1 cellular context compared by ENCODE assay signal in the genomic region with DNA sequence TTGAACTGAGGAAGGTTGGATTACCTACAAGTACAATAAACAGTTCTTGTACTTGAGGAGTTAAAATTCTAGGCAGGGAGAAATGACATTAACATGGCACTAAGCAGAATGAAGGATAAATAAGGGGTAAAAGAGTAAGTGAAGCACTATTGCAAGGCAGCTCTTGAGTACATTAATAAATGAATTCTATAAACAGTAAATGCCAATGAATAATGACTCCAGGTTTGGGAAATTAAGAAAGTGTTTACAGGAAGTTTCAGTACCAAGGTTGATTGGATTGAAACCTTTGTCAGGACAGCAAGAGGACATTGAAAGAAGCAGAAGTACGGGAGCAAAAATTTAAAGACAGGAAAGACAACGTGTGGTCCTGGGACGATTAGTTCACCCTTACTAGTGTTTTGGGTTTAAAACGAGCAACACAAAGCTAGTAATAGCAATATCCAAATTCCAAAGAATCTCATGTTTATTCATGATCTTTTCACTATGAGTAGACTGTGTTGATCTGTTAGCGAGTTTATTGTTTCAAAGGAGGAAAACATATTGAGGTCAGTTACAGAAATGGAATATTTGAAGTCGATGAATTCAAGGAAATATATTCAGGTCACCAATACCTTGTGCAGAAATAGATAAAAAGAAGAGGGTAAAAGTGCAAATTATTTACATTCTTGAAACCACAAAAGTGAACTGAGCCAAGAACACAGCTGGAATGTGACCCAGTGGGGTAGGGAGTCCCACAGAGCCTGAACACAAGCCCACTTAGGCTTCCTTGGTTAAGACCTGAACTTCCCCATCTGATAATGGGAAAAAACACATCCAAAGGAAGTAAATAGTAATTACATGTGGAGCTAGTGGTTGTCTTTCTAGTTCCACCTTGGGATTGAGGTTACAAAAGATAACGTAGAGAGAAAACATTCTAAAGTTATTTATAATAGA.
TF ChIP-seq lines count a peak whose summit lies in the region.

No MANE protein-coding gene starts in this region.

TF ChIP-seq in IMR-90, 13 proteins besides CTCF, POLR2A, EP300 and RAD21:
- no peak for TF ChIP-seq MAZ (IDR thresholded peaks at IDR 0.05; ENCODE audit: borderline replicate concordance, low read depth, low read length)
- TF ChIP-seq, protein P1, sequence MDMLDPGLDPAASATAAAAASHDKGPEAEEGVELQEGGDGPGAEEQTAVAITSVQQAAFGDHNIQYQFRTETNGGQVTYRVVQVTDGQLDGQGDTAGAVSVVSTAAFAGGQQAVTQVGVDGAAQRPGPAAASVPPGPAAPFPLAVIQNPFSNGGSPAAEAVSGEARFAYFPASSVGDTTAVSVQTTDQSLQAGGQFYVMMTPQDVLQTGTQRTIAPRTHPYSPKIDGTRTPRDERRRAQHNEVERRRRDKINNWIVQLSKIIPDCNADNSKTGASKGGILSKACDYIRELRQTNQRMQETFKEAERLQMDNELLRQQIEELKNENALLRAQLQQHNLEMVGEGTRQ (IDR thresholded peaks at IDR 0.05; ENCODE audit: low read depth, low read length) = no peak
- TF ChIP-seq NFE2L2 (IDR thresholded peaks at IDR 0.05; ENCODE audit: low read depth, low read length) = no peak
- no peak for TF ChIP-seq MAFK (IDR thresholded peaks at IDR 0.05; ENCODE audit: low read depth, low read length)
- no peak for TF ChIP-seq RFX5 (IDR thresholded peaks at IDR 0.05; ENCODE audit: low read depth, low read length)
- no peak for TF ChIP-seq CEBPB (IDR thresholded peaks at IDR 0.05; ENCODE audit: low read depth, low read length)
- no peak for TF ChIP-seq BHLHE40 (IDR thresholded peaks at IDR 0.05; ENCODE audit: low read depth, low read length)
- no peak for TF ChIP-seq CHD1 (IDR thresholded peaks at IDR 0.05; ENCODE audit: low read depth, low read length)
- TF ChIP-seq, protein P2, sequence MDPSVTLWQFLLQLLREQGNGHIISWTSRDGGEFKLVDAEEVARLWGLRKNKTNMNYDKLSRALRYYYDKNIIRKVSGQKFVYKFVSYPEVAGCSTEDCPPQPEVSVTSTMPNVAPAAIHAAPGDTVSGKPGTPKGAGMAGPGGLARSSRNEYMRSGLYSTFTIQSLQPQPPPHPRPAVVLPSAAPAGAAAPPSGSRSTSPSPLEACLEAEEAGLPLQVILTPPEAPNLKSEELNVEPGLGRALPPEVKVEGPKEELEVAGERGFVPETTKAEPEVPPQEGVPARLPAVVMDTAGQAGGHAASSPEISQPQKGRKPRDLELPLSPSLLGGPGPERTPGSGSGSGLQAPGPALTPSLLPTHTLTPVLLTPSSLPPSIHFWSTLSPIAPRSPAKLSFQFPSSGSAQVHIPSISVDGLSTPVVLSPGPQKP (IDR thresholded peaks at IDR 0.05; ENCODE audit: borderline replicate concordance, low read depth, low read length) = no peak
- TF ChIP-seq FOS (IDR thresholded peaks at IDR 0.05; ENCODE audit: low read depth, low read length) = no peak
- no peak for TF ChIP-seq RCOR1 (IDR thresholded peaks at IDR 0.05; ENCODE audit: insufficient replicate concordance, low read length)
- TF ChIP-seq MXI1 (IDR thresholded peaks at IDR 0.05; ENCODE audit: borderline replicate concordance, low read depth, low read length) = no peak
- no peak for TF ChIP-seq SMC3 (IDR thresholded peaks at IDR 0.05; ENCODE audit: low read depth, low read length)
